ENCODE assay signal across 8 cellular contexts in genomic region chr20:42111349-42111748, GRCh38.
"Had no signal": no experiment of that assay in that cellular context is flagged by ENCODE, and none has a peak within 500 bp of the region (broad histone marks: within the 10 kb centered on the region; RNA-seq: fewer than 3 reads in every experiment).

No MANE protein-coding gene starts in this region.

- DNase-seq: GM23248, GOT3, H7, HFFc6 had no signal

- H3K27ac Mint-ChIP-seq: HFFc6, IgD-negative memory B cell had no signal

- ATAC-seq: HCT116 had no signal

- H3K36me3 Mint-ChIP-seq: IgD-negative memory B cell had no signal

- H3K4me3 ChIP-seq: GM23248, HAP-1 had no signal

- H2AFZ ChIP-seq: GM23248 had no signal

- H3K4me1 ChIP-seq: HAP-1 had no signal

- H3K9me3 ChIP-seq: HAP-1 had no signal

- H3K4me1 Mint-ChIP-seq: IgD-negative memory B cell had no signal

- H3K4me3 Mint-ChIP-seq: HFFc6, IgD-negative memory B cell had no signal

- H3K9ac ChIP-seq: GM23248 had no signal

- H3K36me3 ChIP-seq: HAP-1 had no signal

- H3K27ac ChIP-seq: GM23248, HL-60 had no signal

- H3K27me3 Mint-ChIP-seq: IgD-negative memory B cell had no signal
